In the genomic region with DNA sequence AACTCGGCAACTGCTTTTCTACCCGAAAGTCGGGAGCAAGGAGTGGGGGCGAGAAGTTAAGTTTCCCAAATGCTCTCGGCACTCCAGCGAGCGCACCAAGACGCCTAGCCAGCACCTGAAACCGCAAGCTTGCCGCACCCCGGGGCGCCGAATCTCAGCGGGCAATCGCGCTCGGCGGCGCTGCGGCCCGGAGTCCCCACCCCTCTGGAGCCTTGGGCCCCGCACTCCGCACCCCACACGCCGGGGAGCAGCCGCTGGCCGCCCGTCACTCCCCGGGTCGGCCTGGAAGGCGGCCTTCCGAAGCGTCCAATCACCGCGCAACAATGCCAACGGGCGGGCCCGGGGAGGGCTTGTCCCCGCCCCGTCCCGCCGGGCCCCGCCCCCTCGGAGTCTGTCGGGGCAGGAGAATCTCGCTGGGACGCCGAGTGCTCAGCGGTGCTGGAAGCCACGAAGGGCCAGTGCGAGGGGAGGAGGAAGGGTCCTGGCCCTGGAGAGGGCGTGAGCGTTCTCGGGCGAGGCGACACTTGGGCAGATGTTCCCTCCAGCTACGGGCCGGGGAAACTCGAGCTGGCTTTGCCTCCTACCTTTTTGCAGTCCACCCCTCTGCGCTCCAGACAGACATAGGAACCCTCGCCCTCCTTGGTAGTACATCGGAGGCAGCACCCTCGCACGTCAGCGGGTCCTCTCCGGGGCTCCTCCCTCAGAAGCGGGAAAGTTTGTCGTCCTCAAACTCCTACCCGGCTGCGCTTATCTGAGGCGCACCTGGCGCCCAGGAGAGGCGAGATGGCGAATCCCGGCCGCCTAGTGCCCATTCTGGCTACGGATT, we compare ENCODE assay signal across 1 cellular context.
TF ChIP-seq lines count a peak whose summit lies in the region.

No MANE protein-coding gene starts in this region.

TF ChIP-seq in HEK293, 187 proteins besides CTCF, POLR2A, EP300 and RAD21 (continued from another document and continues in another):
- TF ChIP-seq, protein P1, sequence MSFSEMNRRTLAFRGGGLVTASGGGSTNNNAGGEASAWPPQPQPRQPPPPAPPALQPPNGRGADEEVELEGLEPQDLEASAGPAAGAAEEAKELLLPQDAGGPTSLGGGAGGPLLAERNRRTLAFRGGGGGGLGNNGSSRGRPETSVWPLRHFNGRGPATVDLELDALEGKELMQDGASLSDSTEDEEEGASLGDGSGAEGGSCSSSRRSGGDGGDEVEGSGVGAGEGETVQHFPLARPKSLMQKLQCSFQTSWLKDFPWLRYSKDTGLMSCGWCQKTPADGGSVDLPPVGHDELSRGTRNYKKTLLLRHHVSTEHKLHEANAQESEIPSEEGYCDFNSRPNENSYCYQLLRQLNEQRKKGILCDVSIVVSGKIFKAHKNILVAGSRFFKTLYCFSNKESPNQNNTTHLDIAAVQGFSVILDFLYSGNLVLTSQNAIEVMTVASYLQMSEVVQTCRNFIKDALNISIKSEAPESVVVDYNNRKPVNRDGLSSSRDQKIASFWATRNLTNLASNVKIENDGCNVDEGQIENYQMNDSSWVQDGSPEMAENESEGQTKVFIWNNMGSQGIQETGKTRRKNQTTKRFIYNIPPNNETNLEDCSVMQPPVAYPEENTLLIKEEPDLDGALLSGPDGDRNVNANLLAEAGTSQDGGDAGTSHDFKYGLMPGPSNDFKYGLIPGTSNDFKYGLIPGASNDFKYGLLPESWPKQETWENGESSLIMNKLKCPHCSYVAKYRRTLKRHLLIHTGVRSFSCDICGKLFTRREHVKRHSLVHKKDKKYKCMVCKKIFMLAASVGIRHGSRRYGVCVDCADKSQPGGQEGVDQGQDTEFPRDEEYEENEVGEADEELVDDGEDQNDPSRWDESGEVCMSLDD (tag by site-specific recombination; IDR thresholded peaks at IDR 0.05), result peak; percentile 96
- TF ChIP-seq ZFP69B (tag by site-specific recombination; IDR thresholded peaks at IDR 0.05) (no peak), SP7 (tag by site-specific recombination; IDR thresholded peaks at IDR 0.05) (peak; percentile 50; the same call in 1 of the 2 replicates), ZFP3 (tag by site-specific recombination; IDR thresholded peaks at IDR 0.05; ENCODE audit: low read depth) (peak; percentile 81), ZNF785 (tag by site-specific recombination; IDR thresholded peaks at IDR 0.05) (no peak), KLF9 (tag by site-specific recombination; IDR thresholded peaks at IDR 0.05; ENCODE audit: low read depth) (peak; percentile 79), EGR2 (tag by site-specific recombination; IDR thresholded peaks at IDR 0.05; ENCODE audit: low read depth) (no peak), ZBTB17 (tag by site-specific recombination; IDR thresholded peaks at IDR 0.05) (0 out of 2 replicates have a peak, but pooled peaks have one; percentile 29), SP3 (tag by site-specific recombination; IDR thresholded peaks at IDR 0.05) (peak; percentile 90), TCF7L2 (IDR thresholded peaks at IDR 0.05; ENCODE audit: borderline replicate concordance, low read depth, low read length) (no peak), GLIS1 (tag by site-specific recombination; IDR thresholded peaks at IDR 0.05) (peak; percentile 75), KLF10 (tag by site-specific recombination; IDR thresholded peaks at IDR 0.05) (no peak), ZNF600 (tag by site-specific recombination; IDR thresholded peaks at IDR 0.05) (peak; percentile 82), ZBTB8A (tag by site-specific recombination; IDR thresholded peaks at IDR 0.05) (peak; percentile 66), ZFHX2 (tag by site-specific recombination; conservative IDR thresholded peaks at IDR 0.05) (peak; percentile 47; the same call in 1 of the 2 replicates), ZNF558 (tag by site-specific recombination; IDR thresholded peaks at IDR 0.05) (no peak), FEZF1 (tag by site-specific recombination; IDR thresholded peaks at IDR 0.05) (no peak), ZEB2 (tag by site-specific recombination; IDR thresholded peaks at IDR 0.05) (peak; percentile 60), KLF8 (tag by site-specific recombination; IDR thresholded peaks at IDR 0.05) (peak; percentile 40; the same call in 1 of the 2 replicates), ZNF629 (tag by site-specific recombination; IDR thresholded peaks at IDR 0.05) (0 out of 2 replicates have a peak, but pooled peaks have one; percentile 16), ZNF423 (tag by site-specific recombination; IDR thresholded peaks at IDR 0.05) (peak; percentile 99), ZIC2 (tag by site-specific recombination; IDR thresholded peaks at IDR 0.05) (peak; percentile 93), MZF1 (tag by site-specific recombination; IDR thresholded peaks at IDR 0.05; ENCODE audit: borderline replicate concordance) (no peak), ZNF501 (tag by site-specific recombination; IDR thresholded peaks at IDR 0.05) (peak; percentile 53), SP2 (tag by site-specific recombination; IDR thresholded peaks at IDR 0.05) (peak; percentile 90)
- TF ChIP-seq, protein P2, sequence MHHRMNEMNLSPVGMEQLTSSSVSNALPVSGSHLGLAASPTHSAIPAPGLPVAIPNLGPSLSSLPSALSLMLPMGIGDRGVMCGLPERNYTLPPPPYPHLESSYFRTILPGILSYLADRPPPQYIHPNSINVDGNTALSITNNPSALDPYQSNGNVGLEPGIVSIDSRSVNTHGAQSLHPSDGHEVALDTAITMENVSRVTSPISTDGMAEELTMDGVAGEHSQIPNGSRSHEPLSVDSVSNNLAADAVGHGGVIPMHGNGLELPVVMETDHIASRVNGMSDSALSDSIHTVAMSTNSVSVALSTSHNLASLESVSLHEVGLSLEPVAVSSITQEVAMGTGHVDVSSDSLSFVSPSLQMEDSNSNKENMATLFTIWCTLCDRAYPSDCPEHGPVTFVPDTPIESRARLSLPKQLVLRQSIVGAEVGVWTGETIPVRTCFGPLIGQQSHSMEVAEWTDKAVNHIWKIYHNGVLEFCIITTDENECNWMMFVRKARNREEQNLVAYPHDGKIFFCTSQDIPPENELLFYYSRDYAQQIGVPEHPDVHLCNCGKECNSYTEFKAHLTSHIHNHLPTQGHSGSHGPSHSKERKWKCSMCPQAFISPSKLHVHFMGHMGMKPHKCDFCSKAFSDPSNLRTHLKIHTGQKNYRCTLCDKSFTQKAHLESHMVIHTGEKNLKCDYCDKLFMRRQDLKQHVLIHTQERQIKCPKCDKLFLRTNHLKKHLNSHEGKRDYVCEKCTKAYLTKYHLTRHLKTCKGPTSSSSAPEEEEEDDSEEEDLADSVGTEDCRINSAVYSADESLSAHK (tag by site-specific recombination; IDR thresholded peaks at IDR 0.05), result 0 out of 2 replicates have a peak, but pooled peaks have one; percentile 20
- TF ChIP-seq, protein P3, sequence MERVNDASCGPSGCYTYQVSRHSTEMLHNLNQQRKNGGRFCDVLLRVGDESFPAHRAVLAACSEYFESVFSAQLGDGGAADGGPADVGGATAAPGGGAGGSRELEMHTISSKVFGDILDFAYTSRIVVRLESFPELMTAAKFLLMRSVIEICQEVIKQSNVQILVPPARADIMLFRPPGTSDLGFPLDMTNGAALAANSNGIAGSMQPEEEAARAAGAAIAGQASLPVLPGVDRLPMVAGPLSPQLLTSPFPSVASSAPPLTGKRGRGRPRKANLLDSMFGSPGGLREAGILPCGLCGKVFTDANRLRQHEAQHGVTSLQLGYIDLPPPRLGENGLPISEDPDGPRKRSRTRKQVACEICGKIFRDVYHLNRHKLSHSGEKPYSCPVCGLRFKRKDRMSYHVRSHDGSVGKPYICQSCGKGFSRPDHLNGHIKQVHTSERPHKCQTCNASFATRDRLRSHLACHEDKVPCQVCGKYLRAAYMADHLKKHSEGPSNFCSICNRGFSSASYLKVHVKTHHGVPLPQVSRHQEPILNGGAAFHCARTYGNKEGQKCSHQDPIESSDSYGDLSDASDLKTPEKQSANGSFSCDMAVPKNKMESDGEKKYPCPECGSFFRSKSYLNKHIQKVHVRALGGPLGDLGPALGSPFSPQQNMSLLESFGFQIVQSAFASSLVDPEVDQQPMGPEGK (tag by site-specific recombination; IDR thresholded peaks at IDR 0.05), result peak; percentile 89
- TF ChIP-seq, protein P4, sequence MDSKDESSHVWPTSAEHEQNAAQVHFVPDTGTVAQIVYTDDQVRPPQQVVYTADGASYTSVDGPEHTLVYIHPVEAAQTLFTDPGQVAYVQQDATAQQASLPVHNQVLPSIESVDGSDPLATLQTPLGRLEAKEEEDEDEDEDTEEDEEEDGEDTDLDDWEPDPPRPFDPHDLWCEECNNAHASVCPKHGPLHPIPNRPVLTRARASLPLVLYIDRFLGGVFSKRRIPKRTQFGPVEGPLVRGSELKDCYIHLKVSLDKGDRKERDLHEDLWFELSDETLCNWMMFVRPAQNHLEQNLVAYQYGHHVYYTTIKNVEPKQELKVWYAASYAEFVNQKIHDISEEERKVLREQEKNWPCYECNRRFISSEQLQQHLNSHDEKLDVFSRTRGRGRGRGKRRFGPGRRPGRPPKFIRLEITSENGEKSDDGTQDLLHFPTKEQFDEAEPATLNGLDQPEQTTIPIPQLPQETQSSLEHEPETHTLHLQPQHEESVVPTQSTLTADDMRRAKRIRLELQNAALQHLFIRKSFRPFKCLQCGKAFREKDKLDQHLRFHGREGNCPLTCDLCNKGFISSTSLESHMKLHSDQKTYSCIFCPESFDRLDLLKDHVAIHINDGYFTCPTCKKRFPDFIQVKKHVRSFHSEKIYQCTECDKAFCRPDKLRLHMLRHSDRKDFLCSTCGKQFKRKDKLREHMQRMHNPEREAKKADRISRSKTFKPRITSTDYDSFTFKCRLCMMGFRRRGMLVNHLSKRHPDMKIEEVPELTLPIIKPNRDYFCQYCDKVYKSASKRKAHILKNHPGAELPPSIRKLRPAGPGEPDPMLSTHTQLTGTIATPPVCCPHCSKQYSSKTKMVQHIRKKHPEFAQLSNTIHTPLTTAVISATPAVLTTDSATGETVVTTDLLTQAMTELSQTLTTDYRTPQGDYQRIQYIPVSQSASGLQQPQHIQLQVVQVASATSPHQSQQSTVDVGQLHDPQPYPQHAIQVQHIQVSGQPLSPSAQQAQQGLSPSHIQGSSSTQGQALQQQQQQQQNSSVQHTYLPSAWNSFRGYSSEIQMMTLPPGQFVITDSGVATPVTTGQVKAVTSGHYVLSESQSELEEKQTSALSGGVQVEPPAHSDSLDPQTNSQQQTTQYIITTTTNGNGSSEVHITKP (tag by site-specific recombination; IDR thresholded peaks at IDR 0.05), result peak; percentile 99
- TF ChIP-seq, protein P5, sequence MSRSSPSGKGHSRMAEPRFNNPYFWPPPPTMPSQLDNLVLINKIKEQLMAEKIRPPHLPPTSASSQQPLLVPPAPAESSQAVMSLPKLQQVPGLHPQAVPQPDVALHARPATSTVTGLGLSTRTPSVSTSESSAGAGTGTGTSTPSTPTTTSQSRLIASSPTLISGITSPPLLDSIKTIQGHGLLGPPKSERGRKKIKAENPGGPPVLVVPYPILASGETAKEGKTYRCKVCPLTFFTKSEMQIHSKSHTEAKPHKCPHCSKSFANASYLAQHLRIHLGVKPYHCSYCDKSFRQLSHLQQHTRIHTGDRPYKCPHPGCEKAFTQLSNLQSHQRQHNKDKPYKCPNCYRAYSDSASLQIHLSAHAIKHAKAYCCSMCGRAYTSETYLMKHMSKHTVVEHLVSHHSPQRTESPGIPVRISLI (tag by site-specific recombination; IDR thresholded peaks at IDR 0.05), result no peak
- TF ChIP-seq, protein P6, sequence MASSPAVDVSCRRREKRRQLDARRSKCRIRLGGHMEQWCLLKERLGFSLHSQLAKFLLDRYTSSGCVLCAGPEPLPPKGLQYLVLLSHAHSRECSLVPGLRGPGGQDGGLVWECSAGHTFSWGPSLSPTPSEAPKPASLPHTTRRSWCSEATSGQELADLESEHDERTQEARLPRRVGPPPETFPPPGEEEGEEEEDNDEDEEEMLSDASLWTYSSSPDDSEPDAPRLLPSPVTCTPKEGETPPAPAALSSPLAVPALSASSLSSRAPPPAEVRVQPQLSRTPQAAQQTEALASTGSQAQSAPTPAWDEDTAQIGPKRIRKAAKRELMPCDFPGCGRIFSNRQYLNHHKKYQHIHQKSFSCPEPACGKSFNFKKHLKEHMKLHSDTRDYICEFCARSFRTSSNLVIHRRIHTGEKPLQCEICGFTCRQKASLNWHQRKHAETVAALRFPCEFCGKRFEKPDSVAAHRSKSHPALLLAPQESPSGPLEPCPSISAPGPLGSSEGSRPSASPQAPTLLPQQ (tag by site-specific recombination; IDR thresholded peaks at IDR 0.05), result peak; percentile 81
- TF ChIP-seq, protein P7, sequence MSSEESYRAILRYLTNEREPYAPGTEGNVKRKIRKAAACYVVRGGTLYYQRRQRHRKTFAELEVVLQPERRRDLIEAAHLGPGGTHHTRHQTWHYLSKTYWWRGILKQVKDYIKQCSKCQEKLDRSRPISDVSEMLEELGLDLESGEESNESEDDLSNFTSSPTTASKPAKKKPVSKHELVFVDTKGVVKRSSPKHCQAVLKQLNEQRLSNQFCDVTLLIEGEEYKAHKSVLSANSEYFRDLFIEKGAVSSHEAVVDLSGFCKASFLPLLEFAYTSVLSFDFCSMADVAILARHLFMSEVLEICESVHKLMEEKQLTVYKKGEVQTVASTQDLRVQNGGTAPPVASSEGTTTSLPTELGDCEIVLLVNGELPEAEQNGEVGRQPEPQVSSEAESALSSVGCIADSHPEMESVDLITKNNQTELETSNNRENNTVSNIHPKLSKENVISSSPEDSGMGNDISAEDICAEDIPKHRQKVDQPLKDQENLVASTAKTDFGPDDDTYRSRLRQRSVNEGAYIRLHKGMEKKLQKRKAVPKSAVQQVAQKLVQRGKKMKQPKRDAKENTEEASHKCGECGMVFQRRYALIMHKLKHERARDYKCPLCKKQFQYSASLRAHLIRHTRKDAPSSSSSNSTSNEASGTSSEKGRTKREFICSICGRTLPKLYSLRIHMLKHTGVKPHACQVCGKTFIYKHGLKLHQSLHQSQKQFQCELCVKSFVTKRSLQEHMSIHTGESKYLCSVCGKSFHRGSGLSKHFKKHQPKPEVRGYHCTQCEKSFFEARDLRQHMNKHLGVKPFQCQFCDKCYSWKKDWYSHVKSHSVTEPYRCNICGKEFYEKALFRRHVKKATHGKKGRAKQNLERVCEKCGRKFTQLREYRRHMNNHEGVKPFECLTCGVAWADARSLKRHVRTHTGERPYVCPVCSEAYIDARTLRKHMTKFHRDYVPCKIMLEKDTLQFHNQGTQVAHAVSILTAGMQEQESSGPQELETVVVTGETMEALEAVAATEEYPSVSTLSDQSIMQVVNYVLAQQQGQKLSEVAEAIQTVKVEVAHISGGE (tag by site-specific recombination; conservative IDR thresholded peaks at IDR 0.05; ENCODE audit: low read depth), result peak; percentile 30; the same call in 1 of the 2 replicates
- TF ChIP-seq, protein P8, sequence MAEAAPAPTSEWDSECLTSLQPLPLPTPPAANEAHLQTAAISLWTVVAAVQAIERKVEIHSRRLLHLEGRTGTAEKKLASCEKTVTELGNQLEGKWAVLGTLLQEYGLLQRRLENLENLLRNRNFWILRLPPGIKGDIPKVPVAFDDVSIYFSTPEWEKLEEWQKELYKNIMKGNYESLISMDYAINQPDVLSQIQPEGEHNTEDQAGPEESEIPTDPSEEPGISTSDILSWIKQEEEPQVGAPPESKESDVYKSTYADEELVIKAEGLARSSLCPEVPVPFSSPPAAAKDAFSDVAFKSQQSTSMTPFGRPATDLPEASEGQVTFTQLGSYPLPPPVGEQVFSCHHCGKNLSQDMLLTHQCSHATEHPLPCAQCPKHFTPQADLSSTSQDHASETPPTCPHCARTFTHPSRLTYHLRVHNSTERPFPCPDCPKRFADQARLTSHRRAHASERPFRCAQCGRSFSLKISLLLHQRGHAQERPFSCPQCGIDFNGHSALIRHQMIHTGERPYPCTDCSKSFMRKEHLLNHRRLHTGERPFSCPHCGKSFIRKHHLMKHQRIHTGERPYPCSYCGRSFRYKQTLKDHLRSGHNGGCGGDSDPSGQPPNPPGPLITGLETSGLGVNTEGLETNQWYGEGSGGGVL (tag by site-specific recombination; IDR thresholded peaks at IDR 0.05), result peak; percentile 15; the same call in 1 of the 2 replicates
